ENCODE assay signal across 8 cellular contexts in the genomic region with DNA sequence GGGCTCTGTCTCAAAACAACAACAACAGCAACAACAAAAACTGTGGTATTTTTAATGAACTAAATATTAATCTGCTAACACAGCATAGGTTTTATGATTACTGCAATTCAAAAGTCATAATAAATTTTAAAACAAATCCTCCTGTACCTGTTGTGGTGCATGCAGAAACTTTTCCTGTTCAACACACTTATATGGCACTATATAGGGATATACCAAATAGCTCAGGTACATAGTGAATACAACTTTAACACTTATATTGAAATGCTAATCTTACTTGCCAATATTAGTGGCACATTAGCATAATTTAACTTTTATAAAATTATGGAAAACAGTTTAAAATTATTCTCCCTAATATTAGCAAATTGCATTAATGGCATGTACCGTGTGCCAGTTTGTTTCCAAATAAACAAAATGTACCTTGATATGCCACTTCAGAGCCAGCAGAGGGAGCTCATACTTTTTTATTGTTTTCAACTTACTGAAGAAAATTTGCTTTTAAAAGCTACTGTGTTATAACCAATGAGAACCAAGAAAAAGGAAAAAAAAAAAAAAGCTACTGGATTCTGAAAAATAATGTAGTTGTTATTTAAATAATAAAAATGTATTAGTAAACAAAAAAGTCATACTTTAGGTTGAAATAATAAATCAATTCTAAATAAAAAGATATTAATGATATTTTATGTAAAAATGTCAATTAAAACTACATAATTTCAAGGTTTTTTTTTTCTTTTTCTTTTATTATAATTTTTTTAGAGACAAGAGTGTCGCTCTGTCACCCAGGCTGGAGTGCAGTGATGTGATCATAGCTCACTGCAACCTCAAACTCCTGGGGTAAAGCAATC. TPM values are rescaled to one million over a fixed set of nuclear protein-coding genes. Genes with fewer than 3 reads are reported as not detected.
DNase-seq lines count a peak whose midpoint lies in the region; ATAC-seq, FAIRE-seq and TF ChIP-seq lines count a peak whose summit lies in the region.

No MANE protein-coding gene starts in this region.

- intact Hi-C loops in Panc1 (cut with micrococcal nuclease; ENCODE audit: unreplicated experiment): no loop called here

- H4K5ac ChIP-seq in H1 (ENCODE audit: insufficient read length, low read depth, low read length): no peak overlapping the region

- H2BK20ac ChIP-seq in H1 (ENCODE audit: low read length): no peak overlapping the region

- no peak overlapping the region for H2BK12ac ChIP-seq in H1 (ENCODE audit: low read depth, low read length)

- H3K79me1 ChIP-seq in H1 (ENCODE audit: low read depth, low read length): no peaks in the 10 kb centered on the region

- no peak overlapping the region for H4K8ac ChIP-seq in H1 (ENCODE audit: extremely low read depth, insufficient read depth, low read length)

- TF ChIP-seq RAD21 in H1 (IDR thresholded peaks at IDR 0.05 in 1 of 2, conservative IDR thresholded peaks at IDR 0.05 in 1 of 2; ENCODE audit: low read depth in 2 of 2, low read length in 2 of 2): peak; percentile 70 to 74

- H2AK5ac ChIP-seq in H1 (ENCODE audit: low read depth, low read length): no peak overlapping the region

- H3K23me2 ChIP-seq in H1 (ENCODE audit: low read depth, low read length): no peaks in the 10 kb centered on the region

- FAIRE-seq in H1 (lab: Jason Lieb, UNC): no peak

- no peak overlapping the region for H3K4ac ChIP-seq in H1 (replicated peaks; ENCODE audit: insufficient read length, low read depth, low read length)

- H3K9me3 Mint-ChIP-seq in naive B cell: no peaks in the 10 kb centered on the region

- H3K36me3 ChIP-seq in Panc1 (ENCODE audit: control insufficient read depth, insufficient read depth, low read length) (no peaks in the 10 kb centered on the region), H1 (ENCODE audit: control insufficient read depth in 2 of 4, insufficient read depth in 4 of 4, low read length in 3 of 4) (no peaks in the 10 kb centered on the region)

- CTCF ChIA-PET in Panc1 (lab: Charles Lee): interaction anchor here (1.2 to 1.8 kb wide), 3 partner anchors 57 to 120 kb away, joined by 4 to 24 read pairs (median 16); partner anchors contain the start of gene NDFIP2
- CTCF ChIA-PET in H1 (lab: Charles Lee; ENCODE audit: partially characterized antibody): interaction anchor here (0.6 to 4.5 kb wide), 48 partner anchors 9 to 1183 kb away, joined by 3 to 111 read pairs (median 5); partner anchors contain the start of genes NDFIP2 and RBM26

- no peak for TF ChIP-seq POLR2A in H1 (IDR thresholded peaks at IDR 0.05; ENCODE audit: control extremely low read depth in 1 of 2, low read depth in 2 of 2, low read length in 2 of 2)

- peak; percentile 53; the same call in 1 of the 2 replicates for TF ChIP-seq CTCF in Panc1 (IDR thresholded peaks at IDR 0.05)
- peak in 2 of 3 experiments; percentile 46 to 47; a peak in 2 of 4 replicates for TF ChIP-seq CTCF in H1 (IDR thresholded peaks at IDR 0.05; ENCODE audit: control extremely low read depth in 1 of 3, insufficient read depth in 1 of 3, low read depth in 1 of 3, low read length in 3 of 3)

- H3K4me2 ChIP-seq in H1 (ENCODE audit: insufficient read depth in 1 of 2, low read depth in 2 of 2, low read length in 2 of 2): no peak overlapping the region

- H2BK120ac ChIP-seq in H1 (replicated peaks; ENCODE audit: low read depth, low read length): no peak overlapping the region

- H3K4me1 ChIP-seq in Panc1 (ENCODE audit: control insufficient read depth, insufficient read depth, low read length): no peaks in the 10 kb centered on the region
- H3K4me1 ChIP-seq in H1 (replicated peaks in 1 of 4; ENCODE audit: control insufficient read depth in 3 of 4, insufficient read depth in 4 of 4, low read length in 3 of 4): no peaks in the 10 kb centered on the region

- H3K27me3 ChIP-seq in Panc1 (ENCODE audit: control insufficient read depth, insufficient read depth, low read length) (no peaks in the 10 kb centered on the region), H1 (replicated peaks in 1 of 4; ENCODE audit: control insufficient read depth in 3 of 4, extremely low read depth in 1 of 4, insufficient read depth in 3 of 4, low read length in 3 of 4) (no peaks in the 10 kb centered on the region)

- no peak overlapping the region for H3K27ac Mint-ChIP-seq in naive B cell

- DNase-seq in DMS53 (lab: John Stamatoyannopoulos, UW): peak; percentile 57
- DNase-seq in Panc1 (ENCODE audit: low read depth, low spot score): no peak
- no peak for DNase-seq in H1 (ENCODE audit: low read depth in 1 of 2, low spot score in 2 of 2)
- DNase-seq in naive B cell: peak; percentile 14
- no peak for DNase-seq in anterior cingulate cortex (lab: John Stamatoyannopoulos, UW)
- no peak for DNase-seq in NCI-H128 (lab: John Stamatoyannopoulos, UW; ENCODE audit: unreplicated experiment)

- no peak overlapping the region for H3K56ac ChIP-seq in H1 (replicated peaks; ENCODE audit: insufficient read length, low read depth, low read length)

- no peak overlapping the region for H2AFZ ChIP-seq in H1 (ENCODE audit: low read length)

- ATAC-seq in GM19043 (IDR thresholded peaks at IDR 0.05; ENCODE audit: low read depth, unreplicated experiment): peak; percentile 58
- ATAC-seq in HG03439 (IDR thresholded peaks at IDR 0.05; ENCODE audit: unreplicated experiment): peak; percentile 65
- peak; percentile 63; the same call in 1 of the 2 replicates for ATAC-seq in Panc1
- no peak for ATAC-seq in naive B cell (ENCODE audit: low read depth in 2 of 2)

- 73% methylated on average over 2 of the region's 2 CpGs; no CpG with 5 or more reads in 1 of the 2 experiments for WGBS in H1 (ENCODE audit: extremely low coverage in 1 of 2, insufficient coverage in 1 of 2, insufficient read length in 1 of 2, insufficient replicate concordance in 2 of 2, low coverage in 1 of 2, low lambda C conversion rate in 2 of 2, missing lambda C conversion rate in 1 of 2), 2 experiments

- no peak overlapping the region for H3K23ac ChIP-seq in H1 (ENCODE audit: insufficient read length)

- TF ChIP-seq EP300 in H1 (IDR thresholded peaks at IDR 0.05; ENCODE audit: borderline replicate concordance in 1 of 2, low read depth in 2 of 2, low read length in 2 of 2): no peak

- BruUV-seq in Panc1 (replicated peaks; lab: Mats Ljungman, UMichigan): no TSS peak

- H3K4me1 Mint-ChIP-seq in naive B cell: no peaks in the 10 kb centered on the region

- in situ Hi-C loops in Panc1 (cut with HindIII; ENCODE audit: low pct_unique_long_range_greater_than_20kb, low sequenced_read_pairs): no loop called here

- H3K14ac ChIP-seq in H1 (ENCODE audit: insufficient read length): no peak overlapping the region

- no peaks in the 10 kb centered on the region for H3K27me3 Mint-ChIP-seq in naive B cell

- no peak overlapping the region for H4K91ac ChIP-seq in H1 (replicated peaks; ENCODE audit: insufficient read length, low read length)

- H3K9ac ChIP-seq in H1 (replicated peaks in 1 of 4; ENCODE audit: extremely low read depth in 1 of 4, low read depth in 3 of 4, low read length in 3 of 4): no peak overlapping the region

- no peaks in the 10 kb centered on the region for H3K79me2 ChIP-seq in H1 (ENCODE audit: control insufficient read depth in 1 of 2, insufficient read depth in 2 of 2, low read length in 2 of 2)

- H3K27ac ChIP-seq in Panc1 (ENCODE audit: low read length) (no peak overlapping the region), H1 (ENCODE audit: low read depth, low read length) (no peak overlapping the region)

- H2BK15ac ChIP-seq in H1 (ENCODE audit: low read length): no peak overlapping the region

- H4K20me1 ChIP-seq in H1 (replicated peaks in 1 of 2; ENCODE audit: control insufficient read depth in 1 of 2, insufficient read depth in 2 of 2, low read length in 2 of 2): no peaks in the 10 kb centered on the region

- POLR2A ChIA-PET in Panc1 (lab: Charles Lee): no interaction called here
- POLR2A ChIA-PET in H1 (lab: Charles Lee; ENCODE audit: partially characterized antibody): interaction anchor here (0.6 to 1.4 kb wide), 6 partner anchors 9 to 119 kb away, joined by 3 to 5 read pairs (median 3); partner anchors contain the start of gene NDFIP2

- H3K18ac ChIP-seq in H1 (ENCODE audit: extremely low read depth, low read length): no peak overlapping the region

- H3K4me3 ChIP-seq in Panc1 (ENCODE audit: low read depth in 2 of 2, low read length in 2 of 2): no peak overlapping the region
- H3K4me3 ChIP-seq in H1 (ENCODE audit: extremely low read depth in 1 of 4, insufficient read depth in 2 of 4, low read depth in 3 of 4, low read length in 4 of 4): no peak overlapping the region

- no peaks in the 10 kb centered on the region for H3K9me3 ChIP-seq in Panc1 (ENCODE audit: control insufficient read depth, insufficient read depth, low read depth, low read length)
- H3K9me3 ChIP-seq in H1 (ENCODE audit: insufficient read depth in 2 of 2, low read depth in 1 of 2, low read length in 1 of 2): no peaks in the 10 kb centered on the region

- no peaks in the 10 kb centered on the region for H3K36me3 Mint-ChIP-seq in naive B cell

- no peak overlapping the region for H2BK5ac ChIP-seq in H1 (ENCODE audit: low read depth, low read length)

- H3K4me3 Mint-ChIP-seq in naive B cell: no peak overlapping the region

RNA-seq across cellular contexts. Expression of gene RBM26, which starts 18.0 kb away (rescaled TPM):
- 32.2 TPM for total RNA-seq in Panc1 (2021; ENCODE audit: unreplicated experiment)
- polyA plus RNA-seq in Panc1 (2012; ENCODE audit: insufficient read length): 13.4 TPM
- 64.3 and 65.5 TPM in 2 replicates for total RNA-seq in H1 (2021; fragmentation: NEBNext Ultra II Directional; extraction: Animal tissue kit (Norgen Biotek cat#: 25700))
- polyA plus RNA-seq in H1 (2011; rRNA removed) (15.0 and 20.3 TPM in 2 replicates), naive B cell (ENCODE audit: low read depth in 6 of 6) (10 to 100 TPM; 15.1 to 28.8 (median 22.2) TPM)
- polyA plus RNA-seq in H1 (2011; cell fraction: cytosol; rRNA removed): 24.5 TPM
- 30.2 TPM for polyA plus RNA-seq in H1 (2011; cell fraction: nucleus; rRNA removed)
- 23.4 to 44.0 TPM (median 28.1 TPM) in 4 replicates for polyA plus RNA-seq in H1 (2012, experiment 1 of 2)
- 2.5 TPM for polyA plus RNA-seq in H1 (2012, experiment 2 of 2)
- polyA plus RNA-seq in H1 (2013, experiment 1 of 2): 50.5 TPM
- polyA plus RNA-seq in H1 (2013, experiment 2 of 2): 41.9 TPM
- polyA minus RNA-seq in H1 (2011; rRNA and poly(A)+ RNA removed): 34.8 and 35.5 TPM in 2 replicates
- 21.1 TPM for polyA minus RNA-seq in H1 (2011; cell fraction: cytosol; rRNA and poly(A)+ RNA removed)
- 92.9 TPM for polyA minus RNA-seq in H1 (2011; cell fraction: nucleus; rRNA and poly(A)+ RNA removed)

RNA-seq across cellular contexts. Expression of gene NDFIP2, which starts 56.9 kb away (rescaled TPM):
- 29.6 TPM for total RNA-seq in Panc1 (2021; ENCODE audit: unreplicated experiment)
- polyA plus RNA-seq in Panc1 (2012; ENCODE audit: insufficient read length): 17.1 TPM
- 30.4 and 32.9 TPM in 2 replicates for total RNA-seq in H1 (2021; fragmentation: NEBNext Ultra II Directional; extraction: Animal tissue kit (Norgen Biotek cat#: 25700))
- 8.3 and 11.1 TPM in 2 replicates for polyA plus RNA-seq in H1 (2011; rRNA removed)
- 9.7 TPM for polyA plus RNA-seq in H1 (2011; cell fraction: cytosol; rRNA removed)
- polyA plus RNA-seq in H1 (2011; cell fraction: nucleus; rRNA removed): 15.7 TPM
- polyA plus RNA-seq in H1 (2012, experiment 1 of 2): 14.1 to 19.8 TPM (median 17.1 TPM) in 4 replicates
- polyA plus RNA-seq in H1 (2012, experiment 2 of 2): 2.1 TPM
- 26.8 TPM for polyA plus RNA-seq in H1 (2013, experiment 1 of 2)
- polyA plus RNA-seq in H1 (2013, experiment 2 of 2): 29.9 TPM
- 18.4 and 29.1 TPM in 2 replicates for polyA minus RNA-seq in H1 (2011; rRNA and poly(A)+ RNA removed)
- polyA minus RNA-seq in H1 (2011; cell fraction: cytosol; rRNA and poly(A)+ RNA removed): 18.4 TPM
- 20.5 TPM for polyA minus RNA-seq in H1 (2011; cell fraction: nucleus; rRNA and poly(A)+ RNA removed)
- under 1 TPM in 1 of 6 donors, not detected in 5; 0.14 TPM for polyA plus RNA-seq in naive B cell (ENCODE audit: low read depth in 6 of 6)

Comparison
In these comparisons a context has a peak if more than half of its experiments do, and no peak if none do; other contexts are left out.
1. DNase-seq: peak in DMS53 (single experiment) and naive B cell (single experiment); none in Panc1 (single experiment), H1 (0 of 2), anterior cingulate cortex (0 of 58) and NCI-H128 (single experiment).
2. ATAC-seq: peak in GM19043 (single experiment), HG03439 (single experiment) and Panc1 (single experiment); none in naive B cell (0 of 2).